12 cellular contexts compared by ENCODE assay signal in the genomic region with DNA sequence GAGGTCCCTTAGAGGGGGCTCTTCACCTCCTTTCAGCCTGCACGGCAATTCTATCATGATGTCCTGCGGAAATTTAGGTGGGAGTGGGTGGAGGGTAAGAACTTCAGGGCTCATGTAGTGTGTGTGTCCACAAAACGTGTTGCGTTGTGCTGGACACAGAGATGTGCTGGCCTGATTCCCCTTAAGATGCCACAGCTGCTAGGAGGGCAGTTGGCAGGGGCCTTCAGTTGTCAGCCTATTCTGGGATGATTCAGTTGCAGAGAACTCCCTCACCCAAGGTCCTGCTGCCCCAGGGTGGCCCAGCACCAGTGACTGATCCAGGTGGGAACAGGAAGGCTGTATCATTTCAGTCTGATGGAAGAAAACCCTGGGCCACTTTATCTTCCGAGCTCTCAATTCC. TPM values are rescaled to one million over a fixed set of nuclear protein-coding genes. Genes with fewer than 3 reads are reported as not detected.
DNase-seq lines count a peak whose midpoint lies in the region; ATAC-seq, FAIRE-seq and TF ChIP-seq lines count a peak whose summit lies in the region.
"Had no signal": no experiment of that assay in that cellular context is flagged by ENCODE, and none has a peak within 500 bp of the region (broad histone marks: within the 10 kb centered on the region; RNA-seq: fewer than 3 reads in every experiment).

No MANE protein-coding gene starts in this region.

- no peak for FAIRE-seq in RCC 7860 (lab: Jason Lieb, UNC)

- H4K20me1 ChIP-seq in H9 (ENCODE audit: control insufficient read depth, insufficient read depth, insufficient read length) = no peaks in the 10 kb centered on the region

- no peak overlapping the region; a peak in 1 of 7 replicates for H3K27ac Mint-ChIP-seq in H9
- no peak overlapping the region for H3K27ac Mint-ChIP-seq in WTC11
- H3K27ac Mint-ChIP-seq in immature natural killer cell = peak overlapping the region in 4 of 6 donors; percentile 11 to 88 (median 41)

- H3K79me1 ChIP-seq in H9 (ENCODE audit: insufficient read depth, low read depth, low read length, poor library complexity, severe bottlenecking) = peaks cover 3% of the 10 kb centered on the region

- H3K4me1 Mint-ChIP-seq in H9 (peaks cover 28 to 31% of the 10 kb centered on the region in 2 experiments), WTC11 (peaks cover 35% of the 10 kb centered on the region), immature natural killer cell (peaks cover 22 to 39% of the 10 kb centered on the region in 2 donors)

- H3K4me1 ChIP-seq in A673 (ENCODE audit: insufficient read depth, low read length, poor library complexity, severe bottlenecking) (peaks cover 14% of the 10 kb centered on the region), H9 (ENCODE audit: insufficient read depth, low read length) (peaks cover 2% of the 10 kb centered on the region; the same call in 1 of the 2 replicates)

- no peak overlapping the region for H2BK120ac ChIP-seq in H9 (ENCODE audit: low read depth, low read length, poor library complexity, severe bottlenecking)

- H3K27me3 ChIP-seq in A673 (replicated peaks; ENCODE audit: insufficient read depth, low read depth, low read length, poor library complexity) (no peaks in the 10 kb centered on the region), H9 (ENCODE audit: insufficient read depth, low read length) (no peaks in the 10 kb centered on the region)
- H3K27me3 ChIP-seq: colonic mucosa, transverse colon had no signal

- no peak overlapping the region for H2AFZ ChIP-seq in H9 (ENCODE audit: low read length)

- H3K4me2 ChIP-seq in H9 (ENCODE audit: insufficient read depth, insufficient read length, low read length) = peak overlapping the region; percentile 83

- H3K4me3 ChIP-seq in A673 (ENCODE audit: low read depth, low read length, poor library complexity, severe bottlenecking) = peak overlapping the region; percentile 92

- BruUV-seq in A673 (replicated peaks; lab: Mats Ljungman, UMichigan) = no TSS peak

- intact Hi-C loops in A673 (cut with micrococcal nuclease; ENCODE audit: unreplicated experiment) = no loop called here

- no peak overlapping the region for H3K4ac ChIP-seq in H9 (ENCODE audit: low read depth, low read length)

- TF ChIP-seq CTCF in A673 (conservative IDR thresholded peaks at IDR 0.05; ENCODE audit: low read depth, low read length) = no peak
- TF ChIP-seq CTCF in H9 (conservative IDR thresholded peaks at IDR 0.05) = no peak
- TF ChIP-seq CTCF in WTC11 (IDR thresholded peaks at IDR 0.05) = no peak

- no peak overlapping the region for H2BK15ac ChIP-seq in H9 (ENCODE audit: low read depth, low read length)

- H3K23ac ChIP-seq in H9 (ENCODE audit: insufficient read length, low read depth, low read length) = no peak overlapping the region

- no peak overlapping the region for H2AK5ac ChIP-seq in H9 (ENCODE audit: insufficient read length, low read length)

- POLR2A ChIA-PET in A673 (lab: Charles Lee; ENCODE audit: low non-redundant PET) (no interaction called here), WTC11 (lab: Charles Lee) (no interaction called here)

- H4K8ac ChIP-seq in H9 (replicated peaks; ENCODE audit: insufficient read length, low read depth, low read length) = no peak overlapping the region

- H3K36me3 Mint-ChIP-seq in H9 (ENCODE audit: insufficient read depth in 1 of 3, low read depth in 3 of 3) (peaks cover 22 to 27% (median 24%) of the 10 kb centered on the region in 3 experiments; a peak in 6 of 7 replicates), WTC11 (peaks cover 31% of the 10 kb centered on the region), immature natural killer cell (no peaks in the 10 kb centered on the region)

- H3K4me3 Mint-ChIP-seq in H9 = peak overlapping the region; percentile 95 to 99
- H3K4me3 Mint-ChIP-seq in WTC11 = peak overlapping the region; percentile 100
- H3K4me3 Mint-ChIP-seq in immature natural killer cell = peak overlapping the region; percentile 62 to 99 (median 97)

- peaks cover 25% of the 10 kb centered on the region; the same call in 1 of the 2 replicates for H3K79me2 ChIP-seq in H9 (ENCODE audit: insufficient read depth, low read length)

- DNase-seq in A673 (ENCODE audit: low spot score) (no peak), H9 (no peak), WTC11 (ENCODE audit: low spot score) (no peak), immature natural killer cell (no peak), RCC 7860 (ENCODE audit: low spot score) (no peak), KBM-7 (no peak)
- DNase-seq: activated CD8-positive, alpha-beta memory T cell treated with anti-CD3 and anti-CD28 coated beads, Interleukin-2, amount 50 U/mL, for 4 hours; colonic mucosa; NCI-H2081 treated with DMSO at 0.1 percent for 48 hours; transverse colon had no signal

- H3K27me3 Mint-ChIP-seq in H9 (ENCODE audit: low read depth) = no peaks in the 10 kb centered on the region; the same call in 1 of the 2 replicates
- no peaks in the 10 kb centered on the region for H3K27me3 Mint-ChIP-seq in WTC11 (ENCODE audit: low read depth)
- peaks cover 4 to 8% (median 6%) of the 10 kb centered on the region in 3 donors for H3K27me3 Mint-ChIP-seq in immature natural killer cell (ENCODE audit: low read depth in 3 of 3)

- no peaks in the 10 kb centered on the region; a peak in 1 of 5 replicates for H3K9me3 Mint-ChIP-seq in H9
- H3K9me3 Mint-ChIP-seq in WTC11 = no peaks in the 10 kb centered on the region
- no peaks in the 10 kb centered on the region for H3K9me3 Mint-ChIP-seq in immature natural killer cell

- no CpG with 5 or more reads among the region's 5 CpGs for WGBS in H9 (ENCODE audit: extremely low coverage, insufficient read length, low lambda C conversion rate)

- H4K91ac ChIP-seq in H9 (ENCODE audit: insufficient read length, low read depth, low read length) = no peak overlapping the region

- H3K56ac ChIP-seq in H9 (ENCODE audit: insufficient read length, low read depth, low read length) = no peak overlapping the region

- H3K23me2 ChIP-seq in H9 (ENCODE audit: insufficient read length, low read depth, low read length, poor library complexity, severe bottlenecking) = peaks cover 11% of the 10 kb centered on the region

- H2BK12ac ChIP-seq in H9 (ENCODE audit: insufficient read length, low read depth, low read length) = no peak overlapping the region

- no peak overlapping the region for H2BK5ac ChIP-seq in H9 (ENCODE audit: insufficient read length, low read length)

- no peak overlapping the region for H3T11ph ChIP-seq in H9 (ENCODE audit: low read length)

- H4K5ac ChIP-seq in H9 (ENCODE audit: insufficient read length, low read depth, low read length) = no peak overlapping the region

- no peak for ATAC-seq in WTC11
- ATAC-seq in GM18907 (IDR thresholded peaks at IDR 0.05; ENCODE audit: unreplicated experiment) = no peak
- no peak for ATAC-seq in HG02973 (IDR thresholded peaks at IDR 0.05; ENCODE audit: unreplicated experiment)

- H2BK20ac ChIP-seq in H9 (ENCODE audit: low read depth, low read length, poor library complexity, severe bottlenecking) = no peak overlapping the region

- no peak overlapping the region for H3K9ac ChIP-seq in H9 (ENCODE audit: extremely low read depth, insufficient read length, low read length)

- peaks cover 31% of the 10 kb centered on the region for H3K36me3 ChIP-seq in A673 (ENCODE audit: insufficient read depth, low read length, poor library complexity, severe bottlenecking)
- H3K36me3 ChIP-seq: colonic mucosa, transverse colon had no signal

- H3K27ac ChIP-seq in A673 (ENCODE audit: low read depth, low read length, poor library complexity, severe bottlenecking) = peak overlapping the region; percentile 94
- H3K27ac ChIP-seq in H9 (ENCODE audit: insufficient read length, low read depth, low read length) = no peak overlapping the region
- H3K27ac ChIP-seq: colonic mucosa had no signal

- no peak overlapping the region for H3K14ac ChIP-seq in H9 (ENCODE audit: insufficient read depth, low read length)

- CTCF ChIA-PET in A673 (lab: Charles Lee) = no interaction called here
- CTCF ChIA-PET in WTC11 (lab: Charles Lee) = no interaction called here

- in situ Hi-C loops in KBM-7 (cut with MboI; ENCODE audit: low pct_unique_long_range_greater_than_20kb, low sequenced_read_pairs) = no loop called here

- H3K9me3 ChIP-seq in A673 (ENCODE audit: low read depth, low read length, poor library complexity, severe bottlenecking) (no peaks in the 10 kb centered on the region), H9 (ENCODE audit: control insufficient read depth, low read depth, low read length) (no peaks in the 10 kb centered on the region)
- H3K9me3 ChIP-seq: colonic mucosa, transverse colon had no signal

- H3K18ac ChIP-seq in H9 (ENCODE audit: insufficient read length, low read depth, low read length) = no peak overlapping the region

TF ChIP-seq in WTC11, 78 proteins besides CTCF, POLR2A, EP300 and RAD21 (continues in another document):
- TF ChIP-seq, protein P1, sequence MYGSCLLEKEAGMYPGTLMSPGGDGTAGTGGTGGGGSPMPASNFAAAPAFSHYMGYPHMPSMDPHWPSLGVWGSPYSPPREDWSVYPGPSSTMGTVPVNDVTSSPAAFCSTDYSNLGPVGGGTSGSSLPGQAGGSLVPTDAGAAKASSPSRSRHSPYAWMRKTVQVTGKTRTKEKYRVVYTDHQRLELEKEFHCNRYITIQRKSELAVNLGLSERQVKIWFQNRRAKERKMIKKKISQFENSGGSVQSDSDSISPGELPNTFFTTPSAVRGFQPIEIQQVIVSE (CRISPR knock-in tag; IDR thresholded peaks at IDR 0.05; ENCODE audit: borderline replicate concordance) = no peak
- TF ChIP-seq ZNF138 (CRISPR knock-in tag; conservative IDR thresholded peaks at IDR 0.05) (no peak), ZNF281 (CRISPR knock-in tag; IDR thresholded peaks at IDR 0.05) (no peak), TP53 (CRISPR knock-in tag; IDR thresholded peaks at IDR 0.05) (no peak)

RNA-seq across cellular contexts. Expression of gene HJURP, which starts 1.0 kb away (rescaled TPM):
- total RNA-seq in A673 (2021) = 103 and 107 TPM in 2 replicates
- 49.7 and 52.6 TPM in 2 replicates for total RNA-seq in H9 (2021)
- 64.2 to 83.7 TPM (median 67.5 TPM) in 3 replicates for total RNA-seq in WTC11 (2021)
- polyA plus RNA-seq in immature natural killer cell = 1 to 10 TPM in 1 of 3 donors, under 1 TPM in 2; 0.47 to 1.2 (median 0.69) TPM

Comparison
In these comparisons a context has a peak if more than half of its experiments do, and no peak if none do; other contexts are left out.
1. H3K27ac Mint-ChIP-seq: peak in immature natural killer cell (4 of 6); none in H9 (0 of 3) and WTC11 (single experiment).
2. Peak in every context shown above with its lines, with median percentiles within 50 percentile points of each other: H3K4me3 Mint-ChIP-seq.